ENCODE assay signal across 8 cellular contexts in genomic region chr4:119286377-119287002, GRCh38. TPM values are rescaled to one million over a fixed set of nuclear protein-coding genes. Genes with fewer than 3 reads are reported as not detected.
DNase-seq lines count a peak whose midpoint lies in the region; ATAC-seq, FAIRE-seq and TF ChIP-seq lines count a peak whose summit lies in the region.

No MANE protein-coding gene starts in this region.

- no peak for TF ChIP-seq POLR2A in GM12892 (IDR thresholded peaks at IDR 0.05; ENCODE audit: low read depth, low read length)

- peaks cover 0 to 2% (median 0%) of the 10 kb centered on the region in 3 donors for H3K36me3 ChIP-seq in skeletal muscle tissue (ENCODE audit: control insufficient read depth in 3 of 3, insufficient read depth in 3 of 3, low read length in 3 of 3)

- H3K27me3 ChIP-seq in skeletal muscle tissue (ENCODE audit: control insufficient read depth in 3 of 3, insufficient read depth in 3 of 3, low read length in 3 of 3), result no peaks in the 10 kb centered on the region

- ATAC-seq in natural killer cell, result peak in 1 of 3 donors; percentile 58
- no peak for ATAC-seq in natural killer cell treated with Interleukin-12 subunit alpha and Interleukin-12 subunit beta and Interleukin-15 and Interleukin-18, amount 100 ng/mL, for 72 hours
- ATAC-seq in HG02973 (IDR thresholded peaks at IDR 0.05; ENCODE audit: unreplicated experiment), result no peak

- no peaks in the 10 kb centered on the region for H3K9me3 ChIP-seq in skeletal muscle tissue (ENCODE audit: control insufficient read depth in 3 of 3, low read length in 3 of 3)

- H3K4me3 Mint-ChIP-seq in natural killer cell, result no peak overlapping the region
- H3K4me3 Mint-ChIP-seq in natural killer cell treated with Interleukin-12 subunit alpha and Interleukin-12 subunit beta and Interleukin-15 and Interleukin-18, amount 100 ng/mL, for 72 hours, result no peak overlapping the region

- peaks cover 6 to 8% of the 10 kb centered on the region in 2 donors for H3K4me1 Mint-ChIP-seq in natural killer cell
- H3K4me1 Mint-ChIP-seq in natural killer cell treated with Interleukin-12 subunit alpha and Interleukin-12 subunit beta and Interleukin-15 and Interleukin-18, amount 100 ng/mL, for 72 hours (ENCODE audit: low read depth in 2 of 2), result peaks cover 7 to 11% of the 10 kb centered on the region in 2 donors

- H3K27ac ChIP-seq in skeletal muscle tissue (ENCODE audit: low read depth, low read length), result peak overlapping the region; percentile 36

- H3K4me3 ChIP-seq in skeletal muscle tissue (ENCODE audit: low read length in 3 of 3), result no peak overlapping the region

- no peaks in the 10 kb centered on the region for H3K27me3 Mint-ChIP-seq in natural killer cell (ENCODE audit: low read depth in 2 of 2)
- no peaks in the 10 kb centered on the region for H3K27me3 Mint-ChIP-seq in natural killer cell treated with Interleukin-12 subunit alpha and Interleukin-12 subunit beta and Interleukin-15 and Interleukin-18, amount 100 ng/mL, for 72 hours

- no peaks in the 10 kb centered on the region for H3K36me3 Mint-ChIP-seq in natural killer cell
- no peaks in the 10 kb centered on the region for H3K36me3 Mint-ChIP-seq in natural killer cell treated with Interleukin-12 subunit alpha and Interleukin-12 subunit beta and Interleukin-15 and Interleukin-18, amount 100 ng/mL, for 72 hours

- peaks cover 0 to 14% (median 4%) of the 10 kb centered on the region in 3 donors for H3K4me1 ChIP-seq in skeletal muscle tissue (ENCODE audit: control insufficient read depth in 3 of 3, insufficient read depth in 3 of 3, low read length in 3 of 3)

- peak; percentile 76 for TF ChIP-seq CTCF in natural killer cell (IDR thresholded peaks at IDR 0.05)

- H3K9me3 Mint-ChIP-seq in natural killer cell, result no peaks in the 10 kb centered on the region
- H3K9me3 Mint-ChIP-seq in natural killer cell treated with Interleukin-12 subunit alpha and Interleukin-12 subunit beta and Interleukin-15 and Interleukin-18, amount 100 ng/mL, for 72 hours, result no peaks in the 10 kb centered on the region

- no peak overlapping the region for H3K27ac Mint-ChIP-seq in natural killer cell
- H3K27ac Mint-ChIP-seq in natural killer cell treated with Interleukin-12 subunit alpha and Interleukin-12 subunit beta and Interleukin-15 and Interleukin-18, amount 100 ng/mL, for 72 hours, result no peak overlapping the region

- DNase-seq in natural killer cell (no peak), T-helper 9 cell (peak; percentile 8), globus pallidus (ENCODE audit: low spot score) (peak; percentile 36), GM12892 (ENCODE audit: insufficient read length) (no peak), NCI-H2227 treated with DMSO at 0.1 percent for 48 hours (lab: John Stamatoyannopoulos, UW) (no peak)
- DNase-seq in natural killer cell treated with Interleukin-12 subunit alpha and Interleukin-12 subunit beta and Interleukin-15 and Interleukin-18, amount 100 ng/mL, for 72 hours (ENCODE audit: low spot score), result no peak

- FAIRE-seq in GM12892 (lab: Jason Lieb, UNC), result no peak

- peak overlapping the region; percentile 40 to 50 (median 48) for H3K9ac ChIP-seq in skeletal muscle tissue (ENCODE audit: low read depth in 1 of 3, low read length in 3 of 3)

- intact Hi-C loops in natural killer cell (cut with micrococcal nuclease), result loop anchor here (1.0 to 5.0 kb wide), 3 partner anchors 74 to 304 kb away; partner anchors contain the start of gene USP53

RNA-seq across cellular contexts. Expression of gene FABP2, which starts 35.4 kb away (rescaled TPM):
- total RNA-seq in natural killer cell (not detected), skeletal muscle tissue (not detected)
- total RNA-seq in natural killer cell treated with Interleukin-12 subunit alpha and Interleukin-12 subunit beta and Interleukin-15 and Interleukin-18, amount 100 ng/mL, for 72 hours, result not detected
- not detected for polyA plus RNA-seq in GM12892 (2012; ENCODE audit: missing spikeins)

Comparison
In these comparisons a context has a peak if more than half of its experiments do, and no peak if none do; other contexts are left out.
1. DNase-seq: peak in T-helper 9 cell (single experiment) and globus pallidus (single experiment); none in natural killer cell (single experiment), natural killer cell treated with Interleukin-12 subunit alpha and Interleukin-12 subunit beta and Interleukin-15 and Interleukin-18, amount 100 ng/mL, for 72 hours (single experiment), GM12892 (single experiment) and NCI-H2227 treated with DMSO at 0.1 percent for 48 hours (single experiment).